ENCODE assay signal across 10 cellular contexts in the genomic region with DNA sequence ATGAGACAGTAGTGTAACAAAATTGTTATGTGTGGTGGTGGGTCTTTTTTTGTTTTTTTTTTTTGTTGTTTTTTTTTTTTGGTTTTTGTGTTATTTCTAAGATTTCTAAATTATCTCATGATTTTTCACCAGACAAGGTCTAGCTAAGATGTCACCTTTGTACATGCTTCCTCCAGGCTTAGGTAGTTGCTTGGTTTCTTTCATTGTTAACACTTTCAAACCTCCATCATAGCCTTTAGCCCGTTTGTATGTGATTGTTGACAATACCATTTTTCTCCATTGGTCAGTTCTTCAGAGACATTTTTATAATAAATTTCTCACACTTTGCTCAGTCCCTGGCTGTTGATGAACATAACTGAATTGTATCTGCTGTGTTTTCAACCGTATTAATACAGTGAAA. TPM values are rescaled to one million over a fixed set of nuclear protein-coding genes. Genes with fewer than 3 reads are reported as not detected.
A peak's percentile ranks its signal among the peaks of the same experiment; 100 is the strongest.
DNase-seq lines count a peak whose midpoint lies in the region; ATAC-seq, FAIRE-seq and TF ChIP-seq lines count a peak whose summit lies in the region.
"Had no signal": no experiment of that assay in that cellular context is flagged by ENCODE, and none has a peak within 500 bp of the region (broad histone marks: within the 10 kb centered on the region; RNA-seq: fewer than 3 reads in every experiment).

No MANE protein-coding gene starts in this region.

- H3K4me3 ChIP-seq in HepG2 (replicated peaks in 1 of 3; ENCODE audit: insufficient read depth in 1 of 3, low read depth in 2 of 3, low read length in 3 of 3) (peak overlapping the region; percentile 84 to 99 (median 97); a peak in 5 of 6 replicates), right lobe of liver (no peak overlapping the region), kidney epithelial cell (ENCODE audit: low read depth, low read length) (peak overlapping the region; percentile 97)

- H3K9me3 ChIP-seq in HepG2 (ENCODE audit: low read length) (no peaks in the 10 kb centered on the region), right lobe of liver (no peaks in the 10 kb centered on the region)

- H3K4me3 Mint-ChIP-seq in activated naive CD8-positive, alpha-beta T cell treated with anti-CD3 and anti-CD28 coated beads, Interleukin-2, amount 10 ng/mL, durations not matched to agents 7 days and 5 days, result peak overlapping the region; percentile 95

- CTCF ChIA-PET in HepG2 (lab: Yijun Ruan, JAX; ENCODE audit: low intra/inter-chr PET ratio, low total read pairs), result no interaction called here

- TF ChIP-seq CTCF in HepG2 (CRISPR knock-in tag; IDR thresholded peaks at IDR 0.05) (no peak), right lobe of liver (IDR thresholded peaks at IDR 0.05) (no peak), kidney epithelial cell (IDR thresholded peaks at IDR 0.05; ENCODE audit: insufficient read depth, low read length, poor library complexity, severe bottlenecking) (no peak)

- peak overlapping the region; percentile 81 for H3K9ac ChIP-seq in HepG2 (ENCODE audit: insufficient read depth, low read depth, low read length)

- no peak for TF ChIP-seq POLR2A in HepG2 (IDR thresholded peaks at IDR 0.05; ENCODE audit: insufficient read depth in 1 of 2, low read depth in 2 of 2, low read length in 2 of 2)
- TF ChIP-seq POLR2A in right lobe of liver (IDR thresholded peaks at IDR 0.05), result no peak

- no peak for TF ChIP-seq EP300 in HepG2 (IDR thresholded peaks at IDR 0.05; ENCODE audit: low read depth in 2 of 2, low read length in 2 of 2)
- TF ChIP-seq EP300 in HepG2 (CRISPR knock-in tag; IDR thresholded peaks at IDR 0.05; ENCODE audit: borderline replicate concordance), result no peak

- TF ChIP-seq RAD21 in HepG2 (CRISPR knock-in tag; IDR thresholded peaks at IDR 0.05), result no peak

- H4K20me1 ChIP-seq in HepG2 (ENCODE audit: insufficient read depth, low read length), result 0 out of 2 replicates have a peak, but pooled peaks cover 3% of the 10 kb centered on the region

- FAIRE-seq in HepG2 (lab: Jason Lieb, UNC), result no peak

- H3K79me2 ChIP-seq in HepG2 (ENCODE audit: insufficient read depth, low read length), result peaks cover 86% of the 10 kb centered on the region

- POLR2A ChIA-PET in HepG2 (lab: Yijun Ruan, JAX), result no interaction called here
- POLR2A ChIA-PET in activated naive CD8-positive, alpha-beta T cell treated with anti-CD3 and anti-CD28 coated beads, Interleukin-2, amount 10 ng/mL, durations not matched to agents 7 days and 5 days (lab: Charles Lee), result no interaction called here

- H3K36me3 Mint-ChIP-seq in activated naive CD8-positive, alpha-beta T cell treated with anti-CD3 and anti-CD28 coated beads, Interleukin-2, amount 10 ng/mL, durations not matched to agents 7 days and 5 days, result peaks cover 37% of the 10 kb centered on the region

- peaks cover 52% of the 10 kb centered on the region for H3K4me1 Mint-ChIP-seq in activated naive CD8-positive, alpha-beta T cell treated with anti-CD3 and anti-CD28 coated beads, Interleukin-2, amount 10 ng/mL, durations not matched to agents 7 days and 5 days

- no peaks in the 10 kb centered on the region; a peak in 1 of 5 replicates for H3K27me3 ChIP-seq in HepG2 (ENCODE audit: control insufficient read depth in 1 of 2, insufficient read depth in 2 of 2, low read length in 2 of 2)
- no peaks in the 10 kb centered on the region for H3K27me3 ChIP-seq in right lobe of liver
- no peaks in the 10 kb centered on the region for H3K27me3 ChIP-seq in kidney epithelial cell (ENCODE audit: control insufficient read depth, insufficient read depth, low read length)

- in situ Hi-C loops in HepG2 (cut with HindIII; ENCODE audit: extremely low pct_ligation_motif_present, low pct_unique_long_range_greater_than_20kb), result loop anchor here (5.0 kb wide), 1 partner anchor 53 kb away; no protein-coding TSS in a partner anchor

- BruUV-seq in HepG2 (replicated peaks; lab: Mats Ljungman, UMichigan), result no TSS peak

- peaks cover 1% of the 10 kb centered on the region for H3K9me3 Mint-ChIP-seq in activated naive CD8-positive, alpha-beta T cell treated with anti-CD3 and anti-CD28 coated beads, Interleukin-2, amount 10 ng/mL, durations not matched to agents 7 days and 5 days

- no peak overlapping the region for H3K27ac Mint-ChIP-seq in activated naive CD8-positive, alpha-beta T cell treated with anti-CD3 and anti-CD28 coated beads, Interleukin-2, amount 10 ng/mL, durations not matched to agents 7 days and 5 days

- H3K27ac ChIP-seq in HepG2 (ENCODE audit: extremely low read length, insufficient read depth, low read length) (no peak overlapping the region), right lobe of liver (no peak overlapping the region)

- H2AFZ ChIP-seq in HepG2 (ENCODE audit: low read length), result no peak overlapping the region

- intact Hi-C loops in HepG2 (cut with micrococcal nuclease; ENCODE audit: unreplicated experiment) (loop anchor here (10.0 kb wide), 2 partner anchors 336 to 396 kb away; a partner anchor contains a TSS), right lobe of liver (cut with DNase I) (no loop called here)

- H3K27me3 Mint-ChIP-seq in activated naive CD8-positive, alpha-beta T cell treated with anti-CD3 and anti-CD28 coated beads, Interleukin-2, amount 10 ng/mL, durations not matched to agents 7 days and 5 days, result no peaks in the 10 kb centered on the region

- no peak for DNase-seq in HepG2 (ENCODE audit: low spot score)
- no peak for DNase-seq in right lobe of liver
- no peak for DNase-seq in activated naive CD8-positive, alpha-beta T cell treated with anti-CD3 and anti-CD28 coated beads, Interleukin-2, amount 10 ng/mL, durations not matched to agents 7 days and 5 days
- DNase-seq in kidney epithelial cell (ENCODE audit: low read depth), result no peak
- no peak for DNase-seq in stimulated activated CD4-positive, alpha-beta T cell treated with anti-CD3 and anti-CD28 coated beads, Interleukin-2, amount 100 ng/mL, for 48 hours
- DNase-seq in cerebellar nuclear complex (lab: John Stamatoyannopoulos, UW), result no peak
- DNase-seq: DMS79 treated with DMSO at 0.1 percent for 48 hours, NCI-H1048 had no signal

- H3K36me3 ChIP-seq in HepG2 (replicated peaks in 1 of 2; ENCODE audit: control insufficient read depth in 1 of 2, insufficient read depth in 2 of 2, low read length in 2 of 2) (no peaks in the 10 kb centered on the region), right lobe of liver (no peaks in the 10 kb centered on the region), kidney epithelial cell (ENCODE audit: control insufficient read depth, insufficient read depth, low read length) (no peaks in the 10 kb centered on the region)

- WGBS in HepG2 (ENCODE audit: low lambda C conversion rate), result 25% methylated on average over 2 of the region's 2 CpGs
- 23% methylated on average over 2 of the region's 2 CpGs for WGBS in right lobe of liver (ENCODE audit: insufficient coverage, low coverage, low lambda C conversion rate, missing lambda C conversion rate)

- H3K4me2 ChIP-seq in HepG2 (ENCODE audit: low read depth, low read length), result peak overlapping the region; percentile 72

- H3K4me1 ChIP-seq in HepG2 (ENCODE audit: insufficient read depth, low read length) (peaks cover 44% of the 10 kb centered on the region), right lobe of liver (peaks cover 0 to 33% (median 10%) of the 10 kb centered on the region in 4 donors)

- ATAC-seq in HepG2 (no peak), right lobe of liver (no peak), HG03135 (IDR thresholded peaks at IDR 0.05; ENCODE audit: unreplicated experiment) (no peak), GM21619 (IDR thresholded peaks at IDR 0.05; ENCODE audit: unreplicated experiment) (no peak)
- no peak for ATAC-seq in activated naive CD8-positive, alpha-beta T cell treated with anti-CD3 and anti-CD28 coated beads, Interleukin-2, amount 10 ng/mL, durations not matched to agents 7 days and 5 days (ENCODE audit: low read depth)

RNA-seq across cellular contexts. Expression of a gene that starts 2.2 kb away (rescaled TPM):
- total RNA-seq in HepG2 (2016; rRNA removed; fragmentation: Illumina TruSeq; extraction: Trizol), result 31.7 and 37.7 TPM in 2 replicates
- 3.3 and 4.1 TPM in 2 replicates for total RNA-seq in HepG2 (2016; cell fraction: cytosol; rRNA removed; fragmentation: Illumina TruSeq; extraction: Trizol; ENCODE audit: low read depth)
- total RNA-seq in HepG2 (2016; cell fraction: insoluble cytoplasmic fraction; rRNA removed; fragmentation: Illumina TruSeq; extraction: Trizol), result 30.9 and 34.7 TPM in 2 replicates
- 4.1 and 6.3 TPM in 2 replicates for total RNA-seq in HepG2 (2016; cell fraction: membrane; rRNA removed; fragmentation: Illumina TruSeq; extraction: Trizol)
- 55.4 and 59.6 TPM in 2 replicates for total RNA-seq in HepG2 (2016; cell fraction: nucleus; rRNA removed; fragmentation: Illumina TruSeq; extraction: Trizol)
- 5.6 and 7.6 TPM in 2 replicates for polyA plus RNA-seq in HepG2 (2011; rRNA removed)
- 2.5 and 2.7 TPM in 2 replicates for polyA plus RNA-seq in HepG2 (2011; cell fraction: cytosol; rRNA removed)
- polyA plus RNA-seq in HepG2 (2011; cell fraction: nucleus; rRNA removed), result 14.1 and 20.4 TPM in 2 replicates
- 7.7 and 9.3 TPM in 2 replicates for polyA plus RNA-seq in HepG2 (2012)
- 0.33 and 0.52 TPM in 2 replicates for polyA plus RNA-seq in HepG2 (2016; cell fraction: cytosol; fragmentation: Illumina TruSeq; extraction: Trizol; ENCODE audit: low read depth)
- 17.8 and 20.6 TPM in 2 replicates for polyA plus RNA-seq in HepG2 (2016; cell fraction: insoluble cytoplasmic fraction; fragmentation: Illumina TruSeq; extraction: Trizol; ENCODE audit: low read depth)
- polyA plus RNA-seq in HepG2 (2016; cell fraction: membrane; fragmentation: Illumina TruSeq; extraction: Trizol; ENCODE audit: low read depth), result 0.93 and 0.98 TPM in 2 replicates
- polyA plus RNA-seq in HepG2 (2016; cell fraction: nucleus; fragmentation: Illumina TruSeq; extraction: Trizol; ENCODE audit: insufficient read depth, low read depth), result 34.5 and 36.4 TPM in 2 replicates
- 47.4 and 47.9 TPM in 2 replicates for polyA minus RNA-seq in HepG2 (2011; rRNA and poly(A)+ RNA removed; ENCODE audit: low replicate concordance)
- polyA minus RNA-seq in HepG2 (2011; cell fraction: cytosol; rRNA and poly(A)+ RNA removed), result 7.7 and 8.6 TPM in 2 replicates
- polyA minus RNA-seq in HepG2 (2011; cell fraction: nucleus; rRNA and poly(A)+ RNA removed), result 143 and 163 TPM in 2 replicates
- 10 to 100 TPM in 5 of 6 experiments, 1 to 10 TPM in 1; 9.7 to 16.7 (median 11.5) TPM for total RNA-seq in right lobe of liver
- total RNA-seq in activated naive CD8-positive, alpha-beta T cell treated with anti-CD3 and anti-CD28 coated beads, Interleukin-2, amount 10 ng/mL, durations not matched to agents 7 days and 5 days, result 10 to 100 TPM; 42.9 to 46.3 TPM
- 17.4 and 21.5 TPM in 2 replicates for total RNA-seq in kidney epithelial cell

RNA-seq across cellular contexts. Expression of a gene that starts 2.4 kb away (rescaled TPM):
- total RNA-seq in HepG2 (2016; rRNA removed; fragmentation: Illumina TruSeq; extraction: Trizol), result 33.6 and 33.8 TPM in 2 replicates
- total RNA-seq in HepG2 (2016; cell fraction: cytosol; rRNA removed; fragmentation: Illumina TruSeq; extraction: Trizol; ENCODE audit: low read depth), result 11.4 and 12.2 TPM in 2 replicates
- total RNA-seq in HepG2 (2016; cell fraction: insoluble cytoplasmic fraction; rRNA removed; fragmentation: Illumina TruSeq; extraction: Trizol), result 27.0 and 36.7 TPM in 2 replicates
- total RNA-seq in HepG2 (2016; cell fraction: membrane; rRNA removed; fragmentation: Illumina TruSeq; extraction: Trizol), result 14.7 and 19.9 TPM in 2 replicates
- 64.8 and 68.2 TPM in 2 replicates for total RNA-seq in HepG2 (2016; cell fraction: nucleus; rRNA removed; fragmentation: Illumina TruSeq; extraction: Trizol)
- polyA plus RNA-seq in HepG2 (2011; rRNA removed), result 10.1 and 15.5 TPM in 2 replicates
- polyA plus RNA-seq in HepG2 (2011; cell fraction: cytosol; rRNA removed), result 5.4 and 8.6 TPM in 2 replicates
- 6.7 and 7.9 TPM in 2 replicates for polyA plus RNA-seq in HepG2 (2011; cell fraction: nucleus; rRNA removed)
- 9.8 and 13.4 TPM in 2 replicates for polyA plus RNA-seq in HepG2 (2012)
- 2.1 and 2.5 TPM in 2 replicates for polyA plus RNA-seq in HepG2 (2016; cell fraction: cytosol; fragmentation: Illumina TruSeq; extraction: Trizol; ENCODE audit: low read depth)
- 16.3 and 17.1 TPM in 2 replicates for polyA plus RNA-seq in HepG2 (2016; cell fraction: insoluble cytoplasmic fraction; fragmentation: Illumina TruSeq; extraction: Trizol; ENCODE audit: low read depth)
- polyA plus RNA-seq in HepG2 (2016; cell fraction: membrane; fragmentation: Illumina TruSeq; extraction: Trizol; ENCODE audit: low read depth), result 6.5 and 7.5 TPM in 2 replicates
- polyA plus RNA-seq in HepG2 (2016; cell fraction: nucleus; fragmentation: Illumina TruSeq; extraction: Trizol; ENCODE audit: insufficient read depth, low read depth), result 23.4 and 27.6 TPM in 2 replicates
- polyA minus RNA-seq in HepG2 (2011; rRNA and poly(A)+ RNA removed; ENCODE audit: low replicate concordance), result 45.3 and 46.7 TPM in 2 replicates
- 16.9 and 20.0 TPM in 2 replicates for polyA minus RNA-seq in HepG2 (2011; cell fraction: cytosol; rRNA and poly(A)+ RNA removed)
- polyA minus RNA-seq in HepG2 (2011; cell fraction: nucleus; rRNA and poly(A)+ RNA removed), result 90.6 and 114 TPM in 2 replicates
- 10 to 100 TPM in 5 of 6 experiments, 1 to 10 TPM in 1; 8.2 to 17.8 (median 13.0) TPM for total RNA-seq in right lobe of liver
- total RNA-seq in activated naive CD8-positive, alpha-beta T cell treated with anti-CD3 and anti-CD28 coated beads, Interleukin-2, amount 10 ng/mL, durations not matched to agents 7 days and 5 days, result 10 to 100 TPM; 25.0 to 28.2 TPM
- 17.2 and 22.6 TPM in 2 replicates for total RNA-seq in kidney epithelial cell

Comparison
In these comparisons a context has a peak if more than half of its experiments do, and no peak if none do; other contexts are left out.
1. H3K4me3 ChIP-seq: peak in HepG2 (3 of 3) and kidney epithelial cell (single experiment); none in right lobe of liver (0 of 3).